ENCODE assay signal across 18 cellular contexts in the genomic region with DNA sequence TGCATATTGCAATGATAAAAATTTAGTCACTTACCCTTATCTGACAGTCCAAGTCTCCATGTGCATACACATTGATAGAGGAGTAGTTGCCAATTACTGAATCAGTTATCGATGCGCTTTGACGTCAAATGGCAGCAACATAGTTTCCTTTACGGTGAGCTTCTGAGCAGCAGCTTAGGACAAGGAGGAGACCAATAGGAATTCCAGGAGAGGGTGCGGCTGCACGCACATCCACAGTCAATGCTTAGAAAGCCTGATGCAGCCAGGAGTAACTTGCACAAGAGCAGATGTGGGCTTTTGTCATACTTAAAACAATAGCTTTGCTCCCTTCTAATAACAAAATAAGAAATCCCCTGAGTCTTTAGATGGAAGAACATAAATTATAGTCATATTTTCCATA.
DNase-seq lines count a peak whose midpoint lies in the region; ATAC-seq and TF ChIP-seq lines count a peak whose summit lies in the region.
"Had no signal": no experiment of that assay in that cellular context is flagged by ENCODE, and none has a peak within 500 bp of the region (broad histone marks: within the 10 kb centered on the region; RNA-seq: fewer than 3 reads in every experiment).

No MANE protein-coding gene starts in this region.

- H3K9ac ChIP-seq in mesenchymal stem cell (ENCODE audit: low read length) = peak overlapping the region; percentile 82

- no peak overlapping the region for H3K23ac ChIP-seq in mesenchymal stem cell (ENCODE audit: low read length in 2 of 2)

- H3K14ac ChIP-seq in mesenchymal stem cell (ENCODE audit: low read length in 2 of 2) = no peak overlapping the region

- no peaks in the 10 kb centered on the region for H3K36me3 ChIP-seq in mesenchymal stem cell (ENCODE audit: control insufficient read depth in 1 of 2, insufficient read depth in 2 of 2, low read depth in 1 of 2, low read length in 2 of 2)
- H3K36me3 ChIP-seq: right atrium auricular region had no signal

- H3K4me2 ChIP-seq in mesenchymal stem cell (ENCODE audit: low read length, poor library complexity, severe bottlenecking) = no peak overlapping the region

- H2AFZ ChIP-seq in mesenchymal stem cell (ENCODE audit: low read depth, low read length) = no peak overlapping the region

- H4K8ac ChIP-seq in mesenchymal stem cell (ENCODE audit: low read length) = peak overlapping the region; percentile 59

- H3K18ac ChIP-seq in mesenchymal stem cell (ENCODE audit: low read depth in 1 of 2, low read length in 2 of 2) = peak overlapping the region; percentile 34 to 61

- DNase-seq in AG08396 (ENCODE audit: low spot score) = peak; percentile 43
- DNase-seq in HS-5 (ENCODE audit: low read depth) = peak; percentile 70
- DNase-seq in cardiac fibroblast (ENCODE audit: low read depth in 2 of 2) = peak; percentile 80 to 99
- DNase-seq in mesenchymal stem cell = no peak
- DNase-seq in GM19238 (ENCODE audit: insufficient read length, low spot score) = no peak
- no peak for DNase-seq in activated naive CD8-positive, alpha-beta T cell treated with anti-CD3 and anti-CD28 coated beads, Interleukin-2, amount 50 U/mL, for 24 hours
- no peak for DNase-seq in activated CD4-positive, alpha-beta T cell treated with anti-CD3 and anti-CD28 coated beads, Interleukin-2, amount 10 ng/mL, durations not matched to agents 7 days and 5 days
- no peak for DNase-seq in activated CD4-positive, alpha-beta T cell treated with anti-CD3 and anti-CD28 coated beads for 4 hours
- DNase-seq: activated CD4-positive, alpha-beta T cell treated with anti-CD3 and anti-CD28 coated beads for 36 hours; activated naive CD4-positive, alpha-beta T cell treated with Interleukin-2 at 50 U/mL for 16 hours; AML-193; dorsolateral prefrontal cortex; NCI-H2081 treated with DMSO at 0.1 percent for 48 hours; NCI-H524; SIG-M5 had no signal

- H3K9me3 Mint-ChIP-seq in activated naive CD8-positive, alpha-beta T cell treated with anti-CD3 and anti-CD28 coated beads, Interleukin-2, amount 50 U/mL, for 24 hours = no peaks in the 10 kb centered on the region
- no peaks in the 10 kb centered on the region for H3K9me3 Mint-ChIP-seq in activated CD4-positive, alpha-beta T cell treated with anti-CD3 and anti-CD28 coated beads, Interleukin-2, amount 10 ng/mL, durations not matched to agents 7 days and 5 days
- H3K9me3 Mint-ChIP-seq: IgD-negative memory B cell; T-helper 2 cell treated with Interferon-gamma antibody and Interleukin-4, amounts not matched to agents 5 μg/mL and 100 μg/mL, for 36 hours had no signal

- no peaks in the 10 kb centered on the region for H3K4me1 Mint-ChIP-seq in activated naive CD8-positive, alpha-beta T cell treated with anti-CD3 and anti-CD28 coated beads, Interleukin-2, amount 50 U/mL, for 24 hours
- H3K4me1 Mint-ChIP-seq in activated CD4-positive, alpha-beta T cell treated with anti-CD3 and anti-CD28 coated beads, Interleukin-2, amount 10 ng/mL, durations not matched to agents 7 days and 5 days = no peaks in the 10 kb centered on the region
- H3K4me1 Mint-ChIP-seq: activated CD4-positive, alpha-beta T cell treated with anti-CD3 and anti-CD28 coated beads for 36 hours had no signal

- ATAC-seq in activated naive CD8-positive, alpha-beta T cell treated with anti-CD3 and anti-CD28 coated beads, Interleukin-2, amount 50 U/mL, for 24 hours = no peak
- ATAC-seq: activated CD4-positive, alpha-beta T cell treated with anti-CD3 and anti-CD28 coated beads for 36 hours had no signal

- TF ChIP-seq CTCF in cardiac fibroblast (IDR thresholded peaks at IDR 0.05; ENCODE audit: low read depth, low read length) = no peak

- no peak overlapping the region for H4K91ac ChIP-seq in mesenchymal stem cell (ENCODE audit: low read length)

- no peaks in the 10 kb centered on the region for H3K9me3 ChIP-seq in mesenchymal stem cell (ENCODE audit: control insufficient read depth, low read length)
- H3K9me3 ChIP-seq: right atrium auricular region had no signal

- H2BK5ac ChIP-seq in mesenchymal stem cell (ENCODE audit: low read depth, low read length, poor library complexity, severe bottlenecking) = no peak overlapping the region

- CTCF ChIA-PET in activated CD4-positive, alpha-beta T cell treated with anti-CD3 and anti-CD28 coated beads, Interleukin-2, amount 10 ng/mL, durations not matched to agents 7 days and 5 days (lab: Charles Lee) = no interaction called here

- POLR2A ChIA-PET in activated CD4-positive, alpha-beta T cell treated with anti-CD3 and anti-CD28 coated beads, Interleukin-2, amount 10 ng/mL, durations not matched to agents 7 days and 5 days (lab: Charles Lee) = no interaction called here

- no peaks in the 10 kb centered on the region for H3K27me3 ChIP-seq in mesenchymal stem cell (ENCODE audit: control insufficient read depth in 1 of 2, insufficient read depth in 1 of 2, low read length in 2 of 2)
- H3K27me3 ChIP-seq: dorsolateral prefrontal cortex, right atrium auricular region had no signal

- no peak overlapping the region for H2BK120ac ChIP-seq in mesenchymal stem cell (ENCODE audit: low read depth, low read length)

- H3K36me3 Mint-ChIP-seq in activated naive CD8-positive, alpha-beta T cell treated with anti-CD3 and anti-CD28 coated beads, Interleukin-2, amount 50 U/mL, for 24 hours (ENCODE audit: low read depth) = no peaks in the 10 kb centered on the region
- H3K36me3 Mint-ChIP-seq in activated CD4-positive, alpha-beta T cell treated with anti-CD3 and anti-CD28 coated beads, Interleukin-2, amount 10 ng/mL, durations not matched to agents 7 days and 5 days (ENCODE audit: low read depth) = no peaks in the 10 kb centered on the region
- H3K36me3 Mint-ChIP-seq: IgD-negative memory B cell had no signal

- H2BK15ac ChIP-seq in mesenchymal stem cell (ENCODE audit: low read depth, poor library complexity, severe bottlenecking) = no peak overlapping the region

- peak overlapping the region in 1 of 2 donors; percentile 35 for H3K4me3 ChIP-seq in cardiac fibroblast (replicated peaks in 1 of 2; ENCODE audit: low read depth in 2 of 2, low read length in 2 of 2)
- H3K4me3 ChIP-seq in mesenchymal stem cell (ENCODE audit: insufficient read depth in 1 of 2, low read depth in 1 of 2, low read length in 2 of 2) = peak overlapping the region in 1 of 2 experiments; percentile 57
- H3K4me3 ChIP-seq: dorsolateral prefrontal cortex, right atrium auricular region had no signal

- no peak overlapping the region for H3K4me3 Mint-ChIP-seq in activated naive CD8-positive, alpha-beta T cell treated with anti-CD3 and anti-CD28 coated beads, Interleukin-2, amount 50 U/mL, for 24 hours
- H3K4me3 Mint-ChIP-seq in activated CD4-positive, alpha-beta T cell treated with anti-CD3 and anti-CD28 coated beads, Interleukin-2, amount 10 ng/mL, durations not matched to agents 7 days and 5 days = no peak overlapping the region
- H3K4me3 Mint-ChIP-seq: activated CD4-positive, alpha-beta T cell treated with anti-CD3 and anti-CD28 coated beads for 36 hours; IgD-negative memory B cell; T-helper 2 cell treated with Interferon-gamma antibody and Interleukin-4, amounts not matched to agents 5 μg/mL and 100 μg/mL, for 36 hours had no signal

- WGBS in mesenchymal stem cell = over 99% methylated on average over 6 of the region's 6 CpGs

- H3K27ac ChIP-seq in mesenchymal stem cell (ENCODE audit: low read length, poor library complexity, severe bottlenecking) = no peak overlapping the region
- H3K27ac ChIP-seq: dorsolateral prefrontal cortex, right atrium auricular region had no signal

- H3K27me3 Mint-ChIP-seq in activated naive CD8-positive, alpha-beta T cell treated with anti-CD3 and anti-CD28 coated beads, Interleukin-2, amount 50 U/mL, for 24 hours = no peaks in the 10 kb centered on the region
- peaks cover 4% of the 10 kb centered on the region for H3K27me3 Mint-ChIP-seq in activated CD4-positive, alpha-beta T cell treated with anti-CD3 and anti-CD28 coated beads, Interleukin-2, amount 10 ng/mL, durations not matched to agents 7 days and 5 days
- H3K27me3 Mint-ChIP-seq: activated CD4-positive, alpha-beta T cell treated with anti-CD3 and anti-CD28 coated beads for 36 hours; IgD-negative memory B cell had no signal

- no peak overlapping the region for H2AK5ac ChIP-seq in mesenchymal stem cell (ENCODE audit: low read length, severe bottlenecking)

- H3K79me1 ChIP-seq in mesenchymal stem cell (replicated peaks; ENCODE audit: low read length, poor library complexity, severe bottlenecking) = no peaks in the 10 kb centered on the region

- H3K27ac Mint-ChIP-seq in activated naive CD8-positive, alpha-beta T cell treated with anti-CD3 and anti-CD28 coated beads, Interleukin-2, amount 50 U/mL, for 24 hours = no peak overlapping the region
- H3K27ac Mint-ChIP-seq in activated CD4-positive, alpha-beta T cell treated with anti-CD3 and anti-CD28 coated beads, Interleukin-2, amount 10 ng/mL, durations not matched to agents 7 days and 5 days = no peak overlapping the region
- H3K27ac Mint-ChIP-seq: activated CD4-positive, alpha-beta T cell treated with anti-CD3 and anti-CD28 coated beads for 36 hours; IgD-negative memory B cell; T-helper 2 cell treated with Interferon-gamma antibody and Interleukin-4, amounts not matched to agents 5 μg/mL and 100 μg/mL, for 36 hours had no signal

- H2BK12ac ChIP-seq in mesenchymal stem cell (ENCODE audit: low read length in 2 of 2) = peak overlapping the region; percentile 9 to 94

- peaks cover 3% of the 10 kb centered on the region for H3K4me1 ChIP-seq in mesenchymal stem cell (ENCODE audit: control insufficient read depth, insufficient read depth, low read depth, low read length)
- H3K4me1 ChIP-seq: right atrium auricular region had no signal

- H3K4ac ChIP-seq in mesenchymal stem cell (ENCODE audit: low read depth in 1 of 2, low read length in 2 of 2) = no peak overlapping the region

Comparison
In these comparisons a context has a peak if more than half of its experiments do, and no peak if none do; other contexts are left out.
1. DNase-seq: peak in AG08396 (single experiment), HS-5 (single experiment) and cardiac fibroblast (2 of 2); none in mesenchymal stem cell (single experiment), GM19238 (single experiment), activated naive CD8-positive, alpha-beta T cell treated with anti-CD3 and anti-CD28 coated beads, Interleukin-2, amount 50 U/mL, for 24 hours (single experiment), activated CD4-positive, alpha-beta T cell treated with anti-CD3 and anti-CD28 coated beads, Interleukin-2, amount 10 ng/mL, durations not matched to agents 7 days and 5 days (single experiment) and activated CD4-positive, alpha-beta T cell treated with anti-CD3 and anti-CD28 coated beads for 4 hours (0 of 2).